ENCODE assay signal across 17 cellular contexts in the genomic region with DNA sequence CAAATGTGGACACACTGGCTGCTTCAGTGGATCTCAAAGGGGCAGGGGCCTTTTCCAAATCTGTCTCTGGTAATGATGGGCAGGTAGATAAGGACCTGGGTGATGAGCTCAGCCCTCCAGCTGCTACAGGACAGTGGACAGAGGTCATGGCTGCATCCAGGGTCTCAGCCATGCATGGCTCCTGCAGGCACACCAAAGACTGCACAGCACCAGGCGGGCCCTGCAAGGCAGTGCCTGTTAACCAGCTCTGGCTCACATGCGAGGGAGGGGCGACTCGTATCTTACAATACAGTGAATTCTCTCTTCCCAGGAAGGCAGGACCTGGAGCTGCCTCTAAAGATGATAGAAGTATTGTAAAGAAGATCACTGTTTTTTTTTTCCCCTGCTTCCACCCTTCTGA. TPM values are rescaled to one million over a fixed set of nuclear protein-coding genes. Genes with fewer than 3 reads are reported as not detected.
DNase-seq lines count a peak whose midpoint lies in the region; ATAC-seq, FAIRE-seq and TF ChIP-seq lines count a peak whose summit lies in the region.
"Had no signal": no experiment of that assay in that cellular context is flagged by ENCODE, and none has a peak within 500 bp of the region (broad histone marks: within the 10 kb centered on the region; RNA-seq: fewer than 3 reads in every experiment).

No MANE protein-coding gene starts in this region.

- DNase-seq in Right ventricle myocardium inferior (ENCODE audit: missing footprints) (no peak), left ventricle myocardium superior (no peak), GM12892 (ENCODE audit: insufficient read length) (no peak), middle frontal gyrus (ENCODE audit: extremely low spot score, low spot score) (no peak)
- DNase-seq in activated naive CD8-positive, alpha-beta T cell treated with anti-CD3 and anti-CD28 coated beads, Interleukin-2, amount 10 ng/mL, durations not matched to agents 7 days and 5 days = no peak
- DNase-seq in stimulated activated effector memory CD8-positive, alpha-beta T cell treated with anti-CD3 and anti-CD28 coated beads, Interleukin-12 subunit alpha, Interleukin-12 subunit beta, amount 100 ng/mL, for 72 hours (ENCODE audit: low spot score in 2 of 2) = no peak
- DNase-seq: HCEC 1CT, IMR-90, Kasumi-1, NCI-H1417, NCI-H2029 treated with DMSO at 0.1 percent for 48 hours, NCI-H510A, SIG-M5 had no signal

- peak; percentile 25 for ATAC-seq in Right ventricle myocardium inferior
- ATAC-seq in left ventricle myocardium superior = no peak
- no peak for ATAC-seq in activated naive CD8-positive, alpha-beta T cell treated with anti-CD3 and anti-CD28 coated beads, Interleukin-2, amount 10 ng/mL, durations not matched to agents 7 days and 5 days (ENCODE audit: low read depth)
- no peak for ATAC-seq in stimulated activated effector memory CD8-positive, alpha-beta T cell treated with anti-CD3 and anti-CD28 coated beads, Interleukin-12 subunit alpha, Interleukin-12 subunit beta, amount 100 ng/mL, for 72 hours
- no peak for ATAC-seq in GM18867 (IDR thresholded peaks at IDR 0.05; ENCODE audit: unreplicated experiment)

- H3K4me1 Mint-ChIP-seq in activated naive CD8-positive, alpha-beta T cell treated with anti-CD3 and anti-CD28 coated beads, Interleukin-2, amount 10 ng/mL, durations not matched to agents 7 days and 5 days = peaks cover 32% of the 10 kb centered on the region
- peaks cover 33% of the 10 kb centered on the region for H3K4me1 Mint-ChIP-seq in stimulated activated effector memory CD8-positive, alpha-beta T cell treated with anti-CD3 and anti-CD28 coated beads, Interleukin-12 subunit alpha, Interleukin-12 subunit beta, amount 100 ng/mL, for 72 hours
- H3K4me1 Mint-ChIP-seq: B cell had no signal

- POLR2A ChIA-PET in activated naive CD8-positive, alpha-beta T cell treated with anti-CD3 and anti-CD28 coated beads, Interleukin-2, amount 10 ng/mL, durations not matched to agents 7 days and 5 days (lab: Charles Lee) = interaction anchor here (2.2 kb wide), 1 partner anchor 35 kb away, joined by 6 read pairs; no protein-coding TSS in a partner anchor

- FAIRE-seq in GM12892 (lab: Jason Lieb, UNC) = no peak
- FAIRE-seq: GM18507, RCC 7860 had no signal

- peak overlapping the region; percentile 56 for H3K27ac Mint-ChIP-seq in activated naive CD8-positive, alpha-beta T cell treated with anti-CD3 and anti-CD28 coated beads, Interleukin-2, amount 10 ng/mL, durations not matched to agents 7 days and 5 days
- peak overlapping the region; percentile 48 for H3K27ac Mint-ChIP-seq in stimulated activated effector memory CD8-positive, alpha-beta T cell treated with anti-CD3 and anti-CD28 coated beads, Interleukin-12 subunit alpha, Interleukin-12 subunit beta, amount 100 ng/mL, for 72 hours

- intact Hi-C loops in Right ventricle myocardium inferior (cut with DNase I) = no loop called here
- intact Hi-C loops in left ventricle myocardium superior (cut with micrococcal nuclease) = no loop called here

- no peaks in the 10 kb centered on the region for H3K27me3 Mint-ChIP-seq in activated naive CD8-positive, alpha-beta T cell treated with anti-CD3 and anti-CD28 coated beads, Interleukin-2, amount 10 ng/mL, durations not matched to agents 7 days and 5 days
- H3K27me3 Mint-ChIP-seq: B cell had no signal

- 0 out of 2 replicates have a peak, but pooled peaks have one; percentile 36 for TF ChIP-seq POLR2A in GM12892 (IDR thresholded peaks at IDR 0.05; ENCODE audit: low read depth, low read length)

- H3K9me3 Mint-ChIP-seq in activated naive CD8-positive, alpha-beta T cell treated with anti-CD3 and anti-CD28 coated beads, Interleukin-2, amount 10 ng/mL, durations not matched to agents 7 days and 5 days = no peaks in the 10 kb centered on the region
- H3K9me3 Mint-ChIP-seq in stimulated activated effector memory CD8-positive, alpha-beta T cell treated with anti-CD3 and anti-CD28 coated beads, Interleukin-12 subunit alpha, Interleukin-12 subunit beta, amount 100 ng/mL, for 72 hours = no peaks in the 10 kb centered on the region

- no peak overlapping the region for H3K4me3 Mint-ChIP-seq in activated naive CD8-positive, alpha-beta T cell treated with anti-CD3 and anti-CD28 coated beads, Interleukin-2, amount 10 ng/mL, durations not matched to agents 7 days and 5 days
- H3K4me3 Mint-ChIP-seq in stimulated activated effector memory CD8-positive, alpha-beta T cell treated with anti-CD3 and anti-CD28 coated beads, Interleukin-12 subunit alpha, Interleukin-12 subunit beta, amount 100 ng/mL, for 72 hours = no peak overlapping the region
- H3K4me3 Mint-ChIP-seq: B cell had no signal

- peaks cover 48% of the 10 kb centered on the region for H3K36me3 Mint-ChIP-seq in activated naive CD8-positive, alpha-beta T cell treated with anti-CD3 and anti-CD28 coated beads, Interleukin-2, amount 10 ng/mL, durations not matched to agents 7 days and 5 days
- peaks cover 94% of the 10 kb centered on the region for H3K36me3 Mint-ChIP-seq in stimulated activated effector memory CD8-positive, alpha-beta T cell treated with anti-CD3 and anti-CD28 coated beads, Interleukin-12 subunit alpha, Interleukin-12 subunit beta, amount 100 ng/mL, for 72 hours

RNA-seq across cellular contexts. Expression of a gene that starts 58.7 kb away (rescaled TPM):
- total RNA-seq in Right ventricle myocardium inferior (17.2 TPM), left ventricle myocardium superior (15.4 TPM)
- 14.0 TPM for polyA plus RNA-seq in GM12892 (2012; ENCODE audit: missing spikeins)
- 10 to 100 TPM; 76.8 to 77.1 TPM for total RNA-seq in activated naive CD8-positive, alpha-beta T cell treated with anti-CD3 and anti-CD28 coated beads, Interleukin-2, amount 10 ng/mL, durations not matched to agents 7 days and 5 days

RNA-seq across cellular contexts. Expression of a gene that starts 59.0 kb away (rescaled TPM):
- total RNA-seq in Right ventricle myocardium inferior (20.5 TPM), left ventricle myocardium superior (18.2 TPM)
- polyA plus RNA-seq in GM12892 (2012; ENCODE audit: missing spikeins) = 18.1 TPM
- total RNA-seq in activated naive CD8-positive, alpha-beta T cell treated with anti-CD3 and anti-CD28 coated beads, Interleukin-2, amount 10 ng/mL, durations not matched to agents 7 days and 5 days = 10 to 100 TPM; 12.1 to 14.9 TPM
